Comparison of ENCODE assay signal across 9 cellular contexts in genomic region chr12:124509676-124510300, GRCh38. TPM values are rescaled to one million over a fixed set of nuclear protein-coding genes. Genes with fewer than 3 reads are reported as not detected.
A peak's percentile ranks its signal among the peaks of the same experiment; 100 is the strongest.
DNase-seq lines count a peak whose midpoint lies in the region; ATAC-seq, FAIRE-seq and TF ChIP-seq lines count a peak whose summit lies in the region.
"Had no signal": no experiment of that assay in that cellular context is flagged by ENCODE, and none has a peak within 500 bp of the region (broad histone marks: within the 10 kb centered on the region; RNA-seq: fewer than 3 reads in every experiment).

No MANE protein-coding gene starts in this region.

- SMC1A ChIA-PET in GM12878 (lab: Charles Lee; ENCODE audit: uncharacterized antibody, unreplicated experiment), result interaction anchor here (1.2 kb wide), 1 partner anchor 41 kb away, joined by 3 read pairs; no protein-coding TSS in a partner anchor

- no peak overlapping the region for H2AFZ ChIP-seq in GM12878 (ENCODE audit: control insufficient read depth, low read depth, low read length)

- H3K9me3 ChIP-seq in GM12878 (replicated peaks; ENCODE audit: control insufficient read depth, insufficient read depth, low read length) (no peaks in the 10 kb centered on the region), stomach smooth muscle (ENCODE audit: control insufficient read depth in 2 of 2, low read length in 2 of 2) (no peaks in the 10 kb centered on the region)

- H3K27me3 ChIP-seq in GM12878 (replicated peaks in 1 of 2; ENCODE audit: control insufficient read depth in 2 of 2, insufficient read depth in 2 of 2, low read length in 1 of 2) (no peaks in the 10 kb centered on the region), stomach smooth muscle (ENCODE audit: control insufficient read depth in 1 of 2, insufficient read depth in 2 of 2, low read length in 2 of 2) (no peaks in the 10 kb centered on the region)

- in situ Hi-C loops in GM12878 (cut with MboI) (no loop called here), ACHN (cut with HindIII; ENCODE audit: low pct_ligation_motif_present, low pct_unique_long_range_greater_than_20kb, low sequenced_read_pairs) (no loop called here)

- peaks cover 5% of the 10 kb centered on the region for H4K20me1 ChIP-seq in GM12878 (ENCODE audit: control insufficient read depth, insufficient read depth)

- H3K4me1 ChIP-seq in GM12878 (ENCODE audit: control insufficient read depth, insufficient read depth, low read length) (peaks cover 11% of the 10 kb centered on the region), stomach smooth muscle (ENCODE audit: control insufficient read depth, insufficient read depth, low read length) (peaks cover 89% of the 10 kb centered on the region)

- intact Hi-C loops in GM12878 (cut with micrococcal nuclease; ENCODE audit: unreplicated experiment), result no loop called here

- no peak for TF ChIP-seq RAD21 in GM12878 (IDR thresholded peaks at IDR 0.05; ENCODE audit: insufficient read depth, low read depth, low read length)

- TF ChIP-seq POLR2A in GM12878 (IDR thresholded peaks at IDR 0.05; ENCODE audit: low read depth, low read length), result no peak

- peaks cover 31% of the 10 kb centered on the region for H3K79me2 ChIP-seq in GM12878 (ENCODE audit: control insufficient read depth, insufficient read depth, low read length)

- POLR2A ChIA-PET in GM12878 (lab: Charles Lee), result no interaction called here

- RAD21 ChIA-PET in GM12878 (lab: Charles Lee; ENCODE audit: unreplicated experiment), result interaction anchor here (0.6 kb wide), 1 partner anchor 12 kb away, joined by 3 read pairs; no protein-coding TSS in a partner anchor

- DNase-seq in HTR-8/SVneo (ENCODE audit: insufficient read length, low spot score) (peak; percentile 88), GM12878 (ENCODE audit: low read depth, low spot score) (no peak), islet precursor cell (peak; percentile 90), T-helper 1 cell (no peak), NAMALWA (ENCODE audit: low spot score) (no peak), ACHN (no peak)
- DNase-seq: activated naive CD8-positive, alpha-beta T cell treated with anti-CD3 and anti-CD28 coated beads, Interleukin-2, amount 10 ng/mL, durations not matched to agents 7 days and 5 days had no signal

- peak; percentile 36 for ATAC-seq in GM12878
- no peak for ATAC-seq in HG02623 (IDR thresholded peaks at IDR 0.05; ENCODE audit: unreplicated experiment)

- CTCF ChIA-PET in GM12878 (lab: Yijun Ruan, JAX), result no interaction called here

- H3K4me3 ChIP-seq in GM12878 (no peak overlapping the region), stomach smooth muscle (ENCODE audit: low read length in 2 of 2) (no peak overlapping the region)

- no peak overlapping the region for H3K4me2 ChIP-seq in GM12878 (ENCODE audit: control insufficient read depth, insufficient read depth)

- no TSS peak for BruUV-seq in GM12878 (replicated peaks; lab: Mats Ljungman, UMichigan)

- TF ChIP-seq EP300 in GM12878 (IDR thresholded peaks at IDR 0.05; ENCODE audit: borderline replicate concordance in 1 of 2, control insufficient read depth in 1 of 2, low read depth in 2 of 2, low read length in 2 of 2), result no peak

- H3K27ac ChIP-seq in GM12878 (ENCODE audit: control insufficient read depth, insufficient read depth) (no peak overlapping the region), stomach smooth muscle (ENCODE audit: low read length) (peak overlapping the region; percentile 46)

- 91% methylated on average over 16 of the region's 16 CpGs for WGBS in GM12878 (ENCODE audit: insufficient coverage, insufficient replicate concordance, low lambda C conversion rate, missing lambda C conversion rate)

- H3K36me3 ChIP-seq in GM12878 (ENCODE audit: control insufficient read depth in 2 of 2, insufficient read depth in 2 of 2, low read length in 1 of 2) (peaks cover 7% of the 10 kb centered on the region in 2 experiments; a peak in 3 of 4 replicates), stomach smooth muscle (ENCODE audit: control insufficient read depth in 2 of 2, insufficient read depth in 2 of 2, low read length in 2 of 2) (no peaks in the 10 kb centered on the region)

- FAIRE-seq in HTR-8/SVneo (lab: Jason Lieb, UNC), result peak; percentile 91
- FAIRE-seq in GM12878 (lab: Jason Lieb, UNC), result no peak

- H3K9ac ChIP-seq in GM12878 (ENCODE audit: control insufficient read depth, insufficient read depth, low read length) (no peak overlapping the region), stomach smooth muscle (ENCODE audit: low read length in 2 of 2) (peak overlapping the region in 1 of 2 donors; percentile 29)

- no peak for TF ChIP-seq CTCF in GM12878 (IDR thresholded peaks at IDR 0.05 in 2 of 3, conservative IDR thresholded peaks at IDR 0.05 in 1 of 3; ENCODE audit: control insufficient read depth in 2 of 3, extremely low read depth in 1 of 3, insufficient read depth in 1 of 3, low read depth in 3 of 3, low read length in 3 of 3)

TF ChIP-seq in GM12878, 131 proteins besides CTCF, POLR2A, EP300 and RAD21 (continues in another document):
- TF ChIP-seq SPI1 (IDR thresholded peaks at IDR 0.05; ENCODE audit: borderline replicate concordance, insufficient read depth, low read depth, low read length) (no peak), POLR2AphosphoS5 (IDR thresholded peaks at IDR 0.05; ENCODE audit: low read length) (no peak), NFIC (IDR thresholded peaks at IDR 0.05; ENCODE audit: low read depth, low read length) (no peak), SIN3A (IDR thresholded peaks at IDR 0.05; ENCODE audit: low read depth, low read length) (no peak), SUPT20H (IDR thresholded peaks at IDR 0.05; ENCODE audit: borderline replicate concordance, control insufficient read depth, low read depth, low read length) (no peak), TBL1XR1 (IDR thresholded peaks at IDR 0.05; ENCODE audit: low read depth, low read length) (no peak), NR2C1 (IDR thresholded peaks at IDR 0.05) (no peak), REST (IDR thresholded peaks at IDR 0.05; ENCODE audit: low read depth, low read length) (no peak), FOS (IDR thresholded peaks at IDR 0.05; ENCODE audit: borderline replicate concordance, extremely low read depth, insufficient read length) (no peak), ATF7 (IDR thresholded peaks at IDR 0.05; ENCODE audit: low read depth) (no peak)

RNA-seq across cellular contexts. Expression of gene NCOR2, which starts 57.6 kb away (rescaled TPM):
- total RNA-seq in GM12878 (2013; cell fraction: nucleolus; rRNA removed), result 166 and 195 TPM in 2 replicates
- total RNA-seq in GM12878 (2014; rRNA removed) (12.8 and 18.6 TPM in 2 replicates), GM12878 (2014; rRNA removed; fragmentation: Illumina TruSeq; extraction: Trizol) (7.2 and 8.6 TPM in 2 replicates), GM12878 (2021) (164 and 179 TPM in 2 replicates)
- 25.4 TPM for polyA plus RNA-seq in GM12878 (2011; ENCODE audit: low read depth)
- polyA plus RNA-seq in GM12878 (2011; rRNA removed) (2.6 and 4.2 TPM in 2 replicates), GM12878 (2014; fragmentation: Illumina TruSeq; extraction: Trizol) (10.2 and 17.4 TPM in 2 replicates), GM12878 (2014; fragmentation: Nextera tagmentation; extraction: Ambion mirVana) (under 1 TPM; 0.43 to 0.60 TPM), GM12878 (2014; rRNA removed) (41.1 and 63.1 TPM in 2 replicates), GM12878 (2016; fragmentation: Nextera tagmentation; extraction: Ambion mirVana) (10 to 100 TPM; 12.7 to 17.1 TPM)
- polyA plus RNA-seq in GM12878 (2011; cell fraction: cytosol; rRNA removed), result 6.2 and 8.2 TPM in 2 replicates
- 44.5 and 72.5 TPM in 2 replicates for polyA plus RNA-seq in GM12878 (2011; cell fraction: nucleus; rRNA removed)
- 79.0 and 103 TPM in 2 replicates for polyA plus RNA-seq in GM12878 (2012)
- 33.4 and 33.8 TPM in 2 replicates for polyA minus RNA-seq in GM12878 (2011; rRNA and poly(A)+ RNA removed)
- polyA minus RNA-seq in GM12878 (2011; cell fraction: cytosol; rRNA and poly(A)+ RNA removed), result 26.9 and 42.9 TPM in 2 replicates
- 23.1 and 47.3 TPM in 2 replicates for polyA minus RNA-seq in GM12878 (2011; cell fraction: nucleus; rRNA and poly(A)+ RNA removed)

Comparison
In these comparisons a context has a peak if more than half of its experiments do, and no peak if none do; other contexts are left out.
1. DNase-seq: peak in HTR-8/SVneo (single experiment) and islet precursor cell (single experiment); none in GM12878 (single experiment), T-helper 1 cell (0 of 5), NAMALWA (single experiment) and ACHN (single experiment).